Comparison of ENCODE assay signal across 9 cellular contexts in the genomic region with DNA sequence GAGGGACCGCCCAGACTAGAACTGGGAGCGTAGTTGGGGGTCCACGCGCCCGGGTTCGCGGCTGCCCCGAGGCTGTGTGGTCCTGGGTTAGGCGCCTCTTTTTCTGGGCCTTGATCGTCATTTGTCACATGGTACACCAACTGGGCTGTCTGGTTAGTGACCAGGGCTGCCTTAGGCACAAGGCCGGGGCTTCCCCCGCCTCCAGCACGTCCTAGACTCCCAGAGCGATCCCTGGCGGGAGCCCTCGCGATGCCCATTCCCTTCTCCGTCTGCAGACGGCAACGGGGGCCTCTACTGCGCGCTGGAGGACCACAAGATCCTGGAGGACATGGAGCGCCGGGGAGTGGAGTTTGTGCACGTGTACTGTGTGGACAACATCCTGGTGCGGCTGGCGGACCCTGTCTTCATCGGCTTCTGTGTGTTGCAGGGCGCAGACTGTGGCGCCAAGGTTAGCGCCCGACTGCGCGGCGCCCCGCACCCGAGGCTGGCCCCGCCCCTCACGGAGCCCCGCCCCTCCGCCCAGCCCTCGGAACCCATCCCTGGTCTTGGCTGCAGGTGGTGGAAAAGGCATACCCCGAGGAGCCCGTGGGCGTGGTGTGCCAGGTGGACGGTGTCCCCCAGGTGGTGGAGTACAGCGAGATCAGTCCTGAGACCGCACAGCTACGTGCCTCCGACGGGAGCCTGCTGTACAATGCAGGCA. TPM values are rescaled to one million over a fixed set of nuclear protein-coding genes. Genes with fewer than 3 reads are reported as not detected.
A peak's percentile ranks its signal among the peaks of the same experiment; 100 is the strongest.
DNase-seq lines count a peak whose midpoint lies in the region; ATAC-seq and TF ChIP-seq lines count a peak whose summit lies in the region.
"Had no signal": no experiment of that assay in that cellular context is flagged by ENCODE, and none has a peak within 500 bp of the region (broad histone marks: within the 10 kb centered on the region; RNA-seq: fewer than 3 reads in every experiment).

No MANE protein-coding gene starts in this region.

- H3K4me1 ChIP-seq in thoracic aorta (ENCODE audit: control insufficient read depth in 1 of 2, low read depth in 2 of 2): peaks cover 11 to 30% of the 10 kb centered on the region in 2 donors
- peaks cover 6% of the 10 kb centered on the region for H3K4me1 ChIP-seq in prostate gland (replicated peaks)

- H3K27me3 ChIP-seq in thoracic aorta (replicated peaks; ENCODE audit: insufficient read depth): no peaks in the 10 kb centered on the region
- no peaks in the 10 kb centered on the region for H3K27me3 ChIP-seq in prostate gland (replicated peaks; ENCODE audit: insufficient read depth)

- H3K4me3 ChIP-seq in thoracic aorta (peak overlapping the region; percentile 80), prostate gland (peak overlapping the region in 1 of 2 donors; percentile 65)

- H3K27ac ChIP-seq in thoracic aorta: no peak overlapping the region
- no peak overlapping the region for H3K27ac ChIP-seq in prostate gland

- H3K4me3 Mint-ChIP-seq in activated T-cell treated with anti-CD3 and anti-CD28 coated beads, Interleukin-2, amount 50 U/mL, for 72 hours: peak overlapping the region; percentile 79 to 83
- H3K4me3 Mint-ChIP-seq in activated naive CD8-positive, alpha-beta T cell treated with anti-CD3 and anti-CD28 coated beads for 36 hours: peak overlapping the region; percentile 75

- 49% methylated on average over 51 of the region's 51 CpGs for WGBS in prostate gland

- H3K27ac Mint-ChIP-seq in activated T-cell treated with anti-CD3 and anti-CD28 coated beads, Interleukin-2, amount 50 U/mL, for 72 hours: no peak overlapping the region
- H3K27ac Mint-ChIP-seq in activated naive CD8-positive, alpha-beta T cell treated with anti-CD3 and anti-CD28 coated beads for 36 hours: no peak overlapping the region

- H3K4me1 Mint-ChIP-seq in activated T-cell treated with anti-CD3 and anti-CD28 coated beads, Interleukin-2, amount 50 U/mL, for 72 hours (ENCODE audit: low read depth): peaks cover 8% of the 10 kb centered on the region
- peaks cover 3% of the 10 kb centered on the region for H3K4me1 Mint-ChIP-seq in activated naive CD8-positive, alpha-beta T cell treated with anti-CD3 and anti-CD28 coated beads for 36 hours

- no peak for TF ChIP-seq POLR2A in prostate gland (IDR thresholded peaks at IDR 0.05)

- no peak for DNase-seq in activated T-cell treated with anti-CD3 and anti-CD28 coated beads, Interleukin-2, amount 50 U/mL, for 72 hours
- DNase-seq in activated T-cell treated with anti-CD3 and anti-CD28 coated beads for 4 hours (no peak), left kidney (ENCODE audit: low read depth, low spot score) (peak; percentile 38), thoracic aorta (ENCODE audit: low spot score) (no peak), RPMI8226 (no peak), prostate gland (ENCODE audit: low spot score) (no peak)
- no peak for DNase-seq in activated naive CD8-positive, alpha-beta T cell treated with anti-CD3 and anti-CD28 coated beads for 36 hours
- DNase-seq: COR-L47 had no signal

- no peaks in the 10 kb centered on the region for H3K9me3 Mint-ChIP-seq in activated T-cell treated with anti-CD3 and anti-CD28 coated beads, Interleukin-2, amount 50 U/mL, for 72 hours
- H3K9me3 Mint-ChIP-seq in activated naive CD8-positive, alpha-beta T cell treated with anti-CD3 and anti-CD28 coated beads for 36 hours: no peaks in the 10 kb centered on the region

- H3K9me3 ChIP-seq in thoracic aorta: no peaks in the 10 kb centered on the region
- H3K9me3 ChIP-seq in prostate gland: no peaks in the 10 kb centered on the region

- H3K27me3 Mint-ChIP-seq in activated T-cell treated with anti-CD3 and anti-CD28 coated beads, Interleukin-2, amount 50 U/mL, for 72 hours (ENCODE audit: low read depth): no peaks in the 10 kb centered on the region
- H3K27me3 Mint-ChIP-seq in activated naive CD8-positive, alpha-beta T cell treated with anti-CD3 and anti-CD28 coated beads for 36 hours: no peaks in the 10 kb centered on the region

- H3K36me3 Mint-ChIP-seq in activated T-cell treated with anti-CD3 and anti-CD28 coated beads, Interleukin-2, amount 50 U/mL, for 72 hours (ENCODE audit: insufficient read depth in 2 of 2): no peaks in the 10 kb centered on the region
- H3K36me3 Mint-ChIP-seq in activated naive CD8-positive, alpha-beta T cell treated with anti-CD3 and anti-CD28 coated beads for 36 hours: peaks cover 4% of the 10 kb centered on the region

- H3K36me3 ChIP-seq in thoracic aorta (peaks cover 10% of the 10 kb centered on the region), prostate gland (no peaks in the 10 kb centered on the region)

- TF ChIP-seq CTCF in thoracic aorta (IDR thresholded peaks at IDR 0.05) (no peak), prostate gland (IDR thresholded peaks at IDR 0.05) (no peak)

- no peak for ATAC-seq in activated T-cell treated with anti-CD3 and anti-CD28 coated beads, Interleukin-2, amount 50 U/mL, for 72 hours (replicated peaks in 1 of 2)
- ATAC-seq in thoracic aorta (ENCODE audit: insufficient number of reproducible peaks, low FRiP score, low read depth) (no peak), GM21360 (IDR thresholded peaks at IDR 0.05; ENCODE audit: unreplicated experiment) (no peak)

- intact Hi-C loops in prostate gland (cut with DNase I): no loop called here

RNA-seq across cellular contexts. Expression of a gene that starts 1.5 kb away (rescaled TPM):
- 10 to 100 TPM; 13.6 to 14.3 TPM for total RNA-seq in activated T-cell treated with anti-CD3 and anti-CD28 coated beads, Interleukin-2, amount 50 U/mL, for 72 hours
- total RNA-seq in activated naive CD8-positive, alpha-beta T cell treated with anti-CD3 and anti-CD28 coated beads for 36 hours: 10 to 100 TPM; 22.9 to 23.5 TPM
- total RNA-seq in thoracic aorta (10 to 100 TPM in 1 of 2 donors, 1 to 10 TPM in 1; 9.6 to 11.4 TPM), prostate gland (10 to 100 TPM in 1 of 2 donors, 1 to 10 TPM in 1; 8.2 to 19.9 TPM)

RNA-seq across cellular contexts. Expression of a gene that starts 7.9 kb away (rescaled TPM):
- total RNA-seq in activated T-cell treated with anti-CD3 and anti-CD28 coated beads, Interleukin-2, amount 50 U/mL, for 72 hours: 10 to 100 TPM; 40.3 to 45.8 TPM
- 10 to 100 TPM; 24.7 to 25.1 TPM for total RNA-seq in activated naive CD8-positive, alpha-beta T cell treated with anti-CD3 and anti-CD28 coated beads for 36 hours
- total RNA-seq in thoracic aorta (10 to 100 TPM; 32.9 to 52.9 TPM), prostate gland (100 to 1,000 TPM in 1 of 2 donors, 10 to 100 TPM in 1; 67.4 to 107 TPM)

RNA-seq across cellular contexts. Expression of a gene that starts 8.5 kb away (rescaled TPM):
- total RNA-seq in activated T-cell treated with anti-CD3 and anti-CD28 coated beads, Interleukin-2, amount 50 U/mL, for 72 hours: 1 to 10 TPM; 6.6 to 8.4 TPM
- total RNA-seq in activated naive CD8-positive, alpha-beta T cell treated with anti-CD3 and anti-CD28 coated beads for 36 hours: 10 to 100 TPM; 15.2 to 15.4 TPM
- under 1 TPM; 0.41 to 0.92 TPM for total RNA-seq in thoracic aorta
- total RNA-seq in prostate gland: 10 to 100 TPM in 1 of 2 donors, 1 to 10 TPM in 1; 7.2 to 17.2 TPM

RNA-seq across cellular contexts. Expression of a gene that starts 25.0 kb away (rescaled TPM):
- total RNA-seq in activated T-cell treated with anti-CD3 and anti-CD28 coated beads, Interleukin-2, amount 50 U/mL, for 72 hours: under 1 TPM; 0.28 to 0.48 TPM
- not detected for total RNA-seq in activated naive CD8-positive, alpha-beta T cell treated with anti-CD3 and anti-CD28 coated beads for 36 hours
- total RNA-seq in thoracic aorta: under 1 TPM; 0.92 to 0.95 TPM
- total RNA-seq in prostate gland: 10 to 100 TPM in 1 of 2 donors, 1 to 10 TPM in 1; 9.8 to 10.9 TPM

RNA-seq across cellular contexts. Expression of a gene that starts 32.9 kb away (rescaled TPM):
- total RNA-seq in activated T-cell treated with anti-CD3 and anti-CD28 coated beads, Interleukin-2, amount 50 U/mL, for 72 hours: 10 to 100 TPM; 27.2 to 28.7 TPM
- total RNA-seq in activated naive CD8-positive, alpha-beta T cell treated with anti-CD3 and anti-CD28 coated beads for 36 hours: 10 to 100 TPM; 13.2 to 13.5 TPM
- total RNA-seq in thoracic aorta (10 to 100 TPM; 71.5 to 95.8 TPM), prostate gland (100 to 1,000 TPM; 384 to 427 TPM)
